ENCODE assay signal across 1 cellular context in genomic region chr1:220544901-220545303, GRCh38.
TF ChIP-seq lines count a peak whose summit lies in the region.

No MANE protein-coding gene starts in this region.

TF ChIP-seq in GM12878, 131 proteins besides CTCF, POLR2A, EP300 and RAD21 (continued from another document):
- TF ChIP-seq CBX3 (IDR thresholded peaks at IDR 0.05; ENCODE audit: borderline replicate concordance, low read depth) (no peak), SP1 (IDR thresholded peaks at IDR 0.05; ENCODE audit: low read depth, low read length) (no peak), EZH2 (IDR thresholded peaks at IDR 0.05; ENCODE audit: borderline replicate concordance, control insufficient read depth, low read depth, low read length) (no peak), ASH2L (IDR thresholded peaks at IDR 0.05; ENCODE audit: borderline replicate concordance, low read depth) (no peak), CBX5 (IDR thresholded peaks at IDR 0.05; ENCODE audit: low read depth) (no peak), POLR2AphosphoS2 (IDR thresholded peaks at IDR 0.05; ENCODE audit: low read depth, low read length) (no peak), E2F4 (IDR thresholded peaks at IDR 0.05; ENCODE audit: low read depth, low read length) (no peak)
